ENCODE assay signal across 1 cellular context in the genomic region with DNA sequence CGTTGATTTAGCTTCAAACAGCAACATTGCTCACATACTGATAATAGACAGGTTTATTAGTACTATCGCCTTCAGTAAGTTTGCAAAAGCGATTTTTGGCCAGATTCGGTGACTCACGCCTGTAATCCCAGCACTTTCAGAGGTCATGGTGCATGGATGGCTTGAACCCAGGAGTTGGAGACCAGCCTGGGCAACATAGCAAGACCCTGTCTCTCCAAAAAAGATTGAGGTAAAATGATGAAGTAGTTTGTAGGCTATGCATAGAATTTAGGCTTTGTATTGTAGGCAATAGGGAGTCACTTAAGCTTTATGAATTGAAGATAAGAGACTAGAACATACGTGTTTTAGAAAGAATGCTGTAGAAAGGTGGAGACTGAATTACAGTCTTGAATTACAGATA.
TF ChIP-seq lines count a peak whose summit lies in the region.

No MANE protein-coding gene starts in this region.

TF ChIP-seq in HepG2, 621 proteins besides CTCF, POLR2A, EP300 and RAD21:
- TF ChIP-seq, protein P1, sequence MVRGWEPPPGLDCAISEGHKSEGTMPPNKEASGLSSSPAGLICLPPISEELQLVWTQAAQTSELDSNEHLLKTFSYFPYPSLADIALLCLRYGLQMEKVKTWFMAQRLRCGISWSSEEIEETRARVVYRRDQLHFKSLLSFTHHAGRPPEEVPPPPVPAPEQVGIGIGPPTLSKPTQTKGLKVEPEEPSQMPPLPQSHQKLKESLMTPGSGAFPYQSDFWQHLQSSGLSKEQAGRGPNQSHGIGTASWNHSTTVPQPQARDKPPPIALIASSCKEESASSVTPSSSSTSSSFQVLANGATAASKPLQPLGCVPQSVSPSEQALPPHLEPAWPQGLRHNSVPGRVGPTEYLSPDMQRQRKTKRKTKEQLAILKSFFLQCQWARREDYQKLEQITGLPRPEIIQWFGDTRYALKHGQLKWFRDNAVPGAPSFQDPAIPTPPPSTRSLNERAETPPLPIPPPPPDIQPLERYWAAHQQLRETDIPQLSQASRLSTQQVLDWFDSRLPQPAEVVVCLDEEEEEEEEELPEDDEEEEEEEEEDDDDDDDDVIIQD (CRISPR knock-in tag; IDR thresholded peaks at IDR 0.05; ENCODE audit: low read depth), result no peak
- TF ChIP-seq SKI (IDR thresholded peaks at IDR 0.05; ENCODE audit: partially characterized antibody) (no peak), NFIC (IDR thresholded peaks at IDR 0.05; ENCODE audit: low read length) (no peak), SAFB2 (CRISPR knock-in tag; IDR thresholded peaks at IDR 0.05; ENCODE audit: borderline replicate concordance, low read depth) (no peak), ZNF660 (CRISPR knock-in tag; IDR thresholded peaks at IDR 0.05; ENCODE audit: borderline replicate concordance, low read depth) (no peak), ZSCAN29 (CRISPR knock-in tag; conservative IDR thresholded peaks at IDR 0.05) (no peak)
- TF ChIP-seq, protein P2, sequence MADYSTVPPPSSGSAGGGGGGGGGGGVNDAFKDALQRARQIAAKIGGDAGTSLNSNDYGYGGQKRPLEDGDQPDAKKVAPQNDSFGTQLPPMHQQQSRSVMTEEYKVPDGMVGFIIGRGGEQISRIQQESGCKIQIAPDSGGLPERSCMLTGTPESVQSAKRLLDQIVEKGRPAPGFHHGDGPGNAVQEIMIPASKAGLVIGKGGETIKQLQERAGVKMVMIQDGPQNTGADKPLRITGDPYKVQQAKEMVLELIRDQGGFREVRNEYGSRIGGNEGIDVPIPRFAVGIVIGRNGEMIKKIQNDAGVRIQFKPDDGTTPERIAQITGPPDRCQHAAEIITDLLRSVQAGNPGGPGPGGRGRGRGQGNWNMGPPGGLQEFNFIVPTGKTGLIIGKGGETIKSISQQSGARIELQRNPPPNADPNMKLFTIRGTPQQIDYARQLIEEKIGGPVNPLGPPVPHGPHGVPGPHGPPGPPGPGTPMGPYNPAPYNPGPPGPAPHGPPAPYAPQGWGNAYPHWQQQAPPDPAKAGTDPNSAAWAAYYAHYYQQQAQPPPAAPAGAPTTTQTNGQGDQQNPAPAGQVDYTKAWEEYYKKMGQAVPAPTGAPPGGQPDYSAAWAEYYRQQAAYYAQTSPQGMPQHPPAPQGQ (CRISPR knock-in tag; IDR thresholded peaks at IDR 0.05; ENCODE audit: borderline replicate concordance), result no peak
